In the genomic region with DNA sequence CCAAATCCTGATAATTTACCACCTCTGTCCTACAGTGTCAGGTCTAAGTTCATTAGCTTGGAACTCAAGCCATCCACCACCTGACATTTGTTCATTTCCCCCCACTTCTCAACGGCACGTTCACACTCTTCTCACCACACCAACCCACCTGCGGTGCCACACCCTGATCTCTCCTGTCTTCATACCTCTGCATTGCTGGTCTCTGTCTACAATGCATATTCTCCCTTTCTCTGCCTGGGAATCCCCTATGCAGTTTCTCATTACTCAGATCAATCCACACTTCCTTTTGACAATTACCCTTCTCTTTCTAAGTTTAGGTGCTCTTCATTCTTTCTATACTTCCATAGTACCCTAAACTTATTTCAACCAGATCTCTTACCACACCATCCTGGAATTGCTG, we compare ENCODE assay signal across 13 cellular contexts. TPM values are rescaled to one million over a fixed set of nuclear protein-coding genes. Genes with fewer than 3 reads are reported as not detected.
DNase-seq lines count a peak whose midpoint lies in the region; ATAC-seq and TF ChIP-seq lines count a peak whose summit lies in the region.
"Had no signal": no experiment of that assay in that cellular context is flagged by ENCODE, and none has a peak within 500 bp of the region (broad histone marks: within the 10 kb centered on the region; RNA-seq: fewer than 3 reads in every experiment).

No MANE protein-coding gene starts in this region.

- H3K36me3 ChIP-seq in brain microvascular endothelial cell (replicated peaks), result no peaks in the 10 kb centered on the region
- H3K36me3 ChIP-seq: neural progenitor cell had no signal

- H3K27me3 Mint-ChIP-seq in activated T-helper 17 cell treated with anti-CD3 and anti-CD28 coated beads, Interleukin-2, amount 50 U/mL, for 72 hours, result peaks cover 11% of the 10 kb centered on the region

- H3K27ac ChIP-seq in brain microvascular endothelial cell, result no peak overlapping the region
- H3K27ac ChIP-seq: neural progenitor cell, testis had no signal

- H3K27ac Mint-ChIP-seq in activated T-helper 17 cell treated with anti-CD3 and anti-CD28 coated beads, Interleukin-2, amount 50 U/mL, for 72 hours, result peak overlapping the region; percentile 1
- H3K27ac Mint-ChIP-seq: neural progenitor cell had no signal

- ATAC-seq in GM18867 (IDR thresholded peaks at IDR 0.05; ENCODE audit: unreplicated experiment) (peak; percentile 66), HG02798 (IDR thresholded peaks at IDR 0.05; ENCODE audit: poor library complexity, unreplicated experiment) (peak; percentile 70), left lobe of liver (no peak)
- peak; percentile 95 for ATAC-seq in activated T-helper 17 cell treated with anti-CD3 and anti-CD28 coated beads, Interleukin-2, amount 50 U/mL, for 72 hours (replicated peaks)

- DNase-seq in GM13976 (ENCODE audit: low spot score) (peak; percentile 61), brain microvascular endothelial cell (no peak), left lobe of liver (ENCODE audit: low spot score) (no peak), kidney tubule cell (ENCODE audit: low spot score) (no peak)
- DNase-seq: aorta; CD8-positive, alpha-beta memory T cell; NCI-H187 treated with DMSO at 0.1 percent for 48 hours; NCI-H69; testis had no signal

- TF ChIP-seq CTCF in GM13976 (IDR thresholded peaks at IDR 0.05; ENCODE audit: borderline replicate concordance, control extremely low read depth, extremely low read depth, insufficient read depth, missing control alignments) (no peak), brain microvascular endothelial cell (IDR thresholded peaks at IDR 0.05; ENCODE audit: low read depth, low read length, missing control alignments) (no peak)

- H3K4me3 ChIP-seq in brain microvascular endothelial cell (ENCODE audit: low read depth, low read length), result no peak overlapping the region
- H3K4me3 ChIP-seq: neural progenitor cell, testis had no signal

- peaks cover 11% of the 10 kb centered on the region for H3K4me1 Mint-ChIP-seq in activated T-helper 17 cell treated with anti-CD3 and anti-CD28 coated beads, Interleukin-2, amount 50 U/mL, for 72 hours
- H3K4me1 Mint-ChIP-seq: neural progenitor cell had no signal

- H3K36me3 Mint-ChIP-seq in activated T-helper 17 cell treated with anti-CD3 and anti-CD28 coated beads, Interleukin-2, amount 50 U/mL, for 72 hours (ENCODE audit: low read depth), result no peaks in the 10 kb centered on the region
- H3K36me3 Mint-ChIP-seq: CD8-positive, alpha-beta memory T cell; neural progenitor cell had no signal

- no peaks in the 10 kb centered on the region for H3K27me3 ChIP-seq in brain microvascular endothelial cell (replicated peaks)
- H3K27me3 ChIP-seq: neural progenitor cell, testis had no signal

- no peaks in the 10 kb centered on the region for H3K9me3 Mint-ChIP-seq in activated T-helper 17 cell treated with anti-CD3 and anti-CD28 coated beads, Interleukin-2, amount 50 U/mL, for 72 hours
- H3K9me3 Mint-ChIP-seq: CD8-positive, alpha-beta memory T cell; neural progenitor cell had no signal

- in situ Hi-C loops in GM13976 (cut with MboI; ENCODE audit: low sequenced_read_pairs, unreplicated experiment), result no loop called here
- in situ Hi-C loops in brain microvascular endothelial cell (cut with HindIII; ENCODE audit: low pct_ligation_motif_present, low sequenced_read_pairs), result no loop called here

- peak overlapping the region; percentile 14 for H3K4me3 Mint-ChIP-seq in activated T-helper 17 cell treated with anti-CD3 and anti-CD28 coated beads, Interleukin-2, amount 50 U/mL, for 72 hours
- H3K4me3 Mint-ChIP-seq: neural progenitor cell had no signal

RNA-seq across cellular contexts. Expression of a gene that starts 20.4 kb away (rescaled TPM):
- 10 to 100 TPM; 30.3 to 52.1 TPM for total RNA-seq in activated T-helper 17 cell treated with anti-CD3 and anti-CD28 coated beads, Interleukin-2, amount 50 U/mL, for 72 hours
- 5.6 TPM for total RNA-seq in left lobe of liver

RNA-seq across cellular contexts. Expression of a gene that starts 43.3 kb away (rescaled TPM):
- 1 to 10 TPM; 1.6 to 2.5 TPM for total RNA-seq in activated T-helper 17 cell treated with anti-CD3 and anti-CD28 coated beads, Interleukin-2, amount 50 U/mL, for 72 hours
- 0.60 TPM for total RNA-seq in left lobe of liver

RNA-seq across cellular contexts. Expression of a gene that starts 43.4 kb away (rescaled TPM):
- total RNA-seq in activated T-helper 17 cell treated with anti-CD3 and anti-CD28 coated beads, Interleukin-2, amount 50 U/mL, for 72 hours, result 10 to 100 TPM; 25.5 to 39.6 TPM
- 11.0 TPM for total RNA-seq in left lobe of liver
